Comparison of ENCODE assay signal across 8 cellular contexts in genomic region chr3:81643721-81644120, GRCh38.
A peak's percentile ranks its signal among the peaks of the same experiment; 100 is the strongest.
DNase-seq lines count a peak whose midpoint lies in the region; ATAC-seq, FAIRE-seq and TF ChIP-seq lines count a peak whose summit lies in the region.

No MANE protein-coding gene starts in this region.

- peak; percentile 29 for DNase-seq in NCI-H524 treated with DMSO at 0.1 percent for 48 hours (lab: John Stamatoyannopoulos, UW)
- DNase-seq in endothelial cell of umbilical vein (ENCODE audit: low read depth, low spot score), result peak; percentile 41
- DNase-seq in DMS79 treated with DMSO at 0.1 percent for 48 hours (lab: John Stamatoyannopoulos, UW), result no peak
- no peak for DNase-seq in central memory CD4-positive, alpha-beta T cell

- H3K27me3 ChIP-seq in endothelial cell of umbilical vein (ENCODE audit: control insufficient read depth in 2 of 2, insufficient read depth in 2 of 2, low read length in 2 of 2) (no peaks in the 10 kb centered on the region), parathyroid adenoma (ENCODE audit: control insufficient read depth, insufficient read depth, low read length) (no peaks in the 10 kb centered on the region)

- no peaks in the 10 kb centered on the region for H3K9me3 ChIP-seq in endothelial cell of umbilical vein (replicated peaks; ENCODE audit: control insufficient read depth, insufficient read depth, low read length)
- no peaks in the 10 kb centered on the region for H3K9me3 ChIP-seq in parathyroid adenoma (ENCODE audit: control insufficient read depth, low read length)

- no peak overlapping the region for H2AFZ ChIP-seq in endothelial cell of umbilical vein (ENCODE audit: low read depth, low read length)
- no peak overlapping the region for H2AFZ ChIP-seq in parathyroid adenoma

- intact Hi-C loops in endothelial cell of umbilical vein (cut with micrococcal nuclease), result loop anchor here (1.0 to 10.0 kb wide), 5 partner anchors 61 to 341 kb away; no protein-coding TSS in a partner anchor

- TF ChIP-seq CTCF in GM12873 (IDR thresholded peaks at IDR 0.05; ENCODE audit: insufficient read depth, low read depth, low read length, missing control alignments), result peak; percentile 24
- TF ChIP-seq CTCF in endothelial cell of umbilical vein (IDR thresholded peaks at IDR 0.05; ENCODE audit: extremely low read depth in 1 of 2, insufficient read depth in 1 of 2, low read depth in 1 of 2, low read length in 2 of 2), result peak; percentile 28 to 42
- peak; percentile 27 for TF ChIP-seq CTCF in parathyroid adenoma (IDR thresholded peaks at IDR 0.05)

- dilution Hi-C loops in endothelial cell of umbilical vein (cut with MboI; ENCODE audit: extremely low pct_ligation_motif_present, low sequenced_read_pairs), result no loop called here

- H3K27ac ChIP-seq in endothelial cell of umbilical vein (ENCODE audit: insufficient read depth, low read depth, low read length) (no peak overlapping the region), parathyroid adenoma (no peak overlapping the region)

- no peak overlapping the region for H3K4me3 ChIP-seq in endothelial cell of umbilical vein (replicated peaks in 1 of 3; ENCODE audit: insufficient read depth in 1 of 3, low read depth in 1 of 3, low read length in 3 of 3)
- H3K4me3 ChIP-seq in parathyroid adenoma (ENCODE audit: low read depth, low read length), result no peak overlapping the region

- H3K4me1 ChIP-seq in endothelial cell of umbilical vein (ENCODE audit: control insufficient read depth, extremely low read depth, insufficient read depth, low read length), result no peaks in the 10 kb centered on the region
- H3K4me1 ChIP-seq in parathyroid adenoma, result no peaks in the 10 kb centered on the region

- BruUV-seq in endothelial cell of umbilical vein (replicated peaks; lab: Mats Ljungman, UMichigan), result no TSS peak

- ATAC-seq in HG02840 (IDR thresholded peaks at IDR 0.05; ENCODE audit: low FRiP score, unreplicated experiment) (no peak), HG03565 (IDR thresholded peaks at IDR 0.05; ENCODE audit: unreplicated experiment) (no peak)

- CTCF ChIA-PET in endothelial cell of umbilical vein (lab: Charles Lee), result interaction anchor here (0.7 to 6.0 kb wide), 9 partner anchors 65 to 342 kb away, joined by 3 to 64 read pairs (median 5); no protein-coding TSS in a partner anchor

- H3K4me2 ChIP-seq in endothelial cell of umbilical vein (ENCODE audit: insufficient read depth, low read length) (no peak overlapping the region), parathyroid adenoma (ENCODE audit: low read length) (no peak overlapping the region)

- H4K20me1 ChIP-seq in endothelial cell of umbilical vein (replicated peaks; ENCODE audit: control insufficient read depth, extremely low read depth, insufficient read depth, low read length), result no peaks in the 10 kb centered on the region

- H3K9ac ChIP-seq in endothelial cell of umbilical vein (replicated peaks; ENCODE audit: extremely low read depth, insufficient read depth, low read length) (no peak overlapping the region), parathyroid adenoma (no peak overlapping the region)

- POLR2A ChIA-PET in endothelial cell of umbilical vein (lab: Charles Lee), result interaction anchor here (0.6 kb wide), 1 partner anchor 967 kb away, joined by 4 read pairs; no protein-coding TSS in a partner anchor

- FAIRE-seq in endothelial cell of umbilical vein (lab: Jason Lieb, UNC), result no peak

- H3K79me2 ChIP-seq in endothelial cell of umbilical vein (ENCODE audit: control insufficient read depth, insufficient read depth, low read length) (no peaks in the 10 kb centered on the region), parathyroid adenoma (no peaks in the 10 kb centered on the region)

- TF ChIP-seq POLR2A in endothelial cell of umbilical vein (IDR thresholded peaks at IDR 0.05; ENCODE audit: low read depth, low read length), result no peak

- H3K36me3 ChIP-seq in endothelial cell of umbilical vein (ENCODE audit: control insufficient read depth in 2 of 2, extremely low read depth in 1 of 2, insufficient read depth in 2 of 2, low read length in 2 of 2) (peaks cover 0 to 3% of the 10 kb centered on the region in 2 experiments), parathyroid adenoma (ENCODE audit: control insufficient read depth, insufficient read depth, low read length) (no peaks in the 10 kb centered on the region)

- no peaks in the 10 kb centered on the region for H3K9me1 ChIP-seq in endothelial cell of umbilical vein (replicated peaks; ENCODE audit: control insufficient read depth, extremely low read depth, insufficient read depth, low read length)

TF ChIP-seq in endothelial cell of umbilical vein, 7 proteins besides CTCF, POLR2A, EP300 and RAD21:
- no peak for TF ChIP-seq MAX (IDR thresholded peaks at IDR 0.05; ENCODE audit: insufficient read depth, insufficient read length)
- no peak for TF ChIP-seq JUN (IDR thresholded peaks at IDR 0.05; ENCODE audit: borderline replicate concordance, insufficient read depth, insufficient read length, low read depth)
- no peak for TF ChIP-seq GATA2 (IDR thresholded peaks at IDR 0.05; ENCODE audit: insufficient read depth, insufficient read length, low read depth, low read length)
- TF ChIP-seq POLR2AphosphoS5 (IDR thresholded peaks at IDR 0.05; ENCODE audit: insufficient read depth, low read depth, low read length), result no peak
- TF ChIP-seq MYC (IDR thresholded peaks at IDR 0.05; ENCODE audit: low read depth, low read length), result no peak
- no peak for TF ChIP-seq FOS (IDR thresholded peaks at IDR 0.05; ENCODE audit: borderline replicate concordance, insufficient read depth, low read length)
- TF ChIP-seq EZH2 (IDR thresholded peaks at IDR 0.05; ENCODE audit: borderline replicate concordance, low read depth, low read length, severe bottlenecking), result no peak

Comparison
In these comparisons a context has a peak if more than half of its experiments do, and no peak if none do; other contexts are left out.
1. DNase-seq: peak in NCI-H524 treated with DMSO at 0.1 percent for 48 hours (single experiment) and endothelial cell of umbilical vein (single experiment); none in DMS79 treated with DMSO at 0.1 percent for 48 hours (single experiment) and central memory CD4-positive, alpha-beta T cell (single experiment).
2. Peak in every context shown above with its lines, with median percentiles within 50 percentile points of each other: CTCF ChIP-seq.